ENCODE assay signal across 1 cellular context in genomic region chr16:19555186-19555937, GRCh38.
TF ChIP-seq lines count a peak whose summit lies in the region.

TSS of gene VPS35L (plus strand) at chr16:19555703. CDS start at chr16:19555730, 27 bp downstream.

TF ChIP-seq in GM12878, 131 proteins besides CTCF, POLR2A, EP300 and RAD21 (continued from another document):
- TF ChIP-seq ATF7 (IDR thresholded peaks at IDR 0.05; ENCODE audit: low read depth) = no peak; the same call in 1 of the 2 replicates
- no peak for TF ChIP-seq CBX3 (IDR thresholded peaks at IDR 0.05; ENCODE audit: borderline replicate concordance, low read depth)
- no peak for TF ChIP-seq EGR1 (IDR thresholded peaks at IDR 0.05; ENCODE audit: borderline replicate concordance in 1 of 2, low read depth in 2 of 2, low read length in 2 of 2)
- TF ChIP-seq, protein P1, sequence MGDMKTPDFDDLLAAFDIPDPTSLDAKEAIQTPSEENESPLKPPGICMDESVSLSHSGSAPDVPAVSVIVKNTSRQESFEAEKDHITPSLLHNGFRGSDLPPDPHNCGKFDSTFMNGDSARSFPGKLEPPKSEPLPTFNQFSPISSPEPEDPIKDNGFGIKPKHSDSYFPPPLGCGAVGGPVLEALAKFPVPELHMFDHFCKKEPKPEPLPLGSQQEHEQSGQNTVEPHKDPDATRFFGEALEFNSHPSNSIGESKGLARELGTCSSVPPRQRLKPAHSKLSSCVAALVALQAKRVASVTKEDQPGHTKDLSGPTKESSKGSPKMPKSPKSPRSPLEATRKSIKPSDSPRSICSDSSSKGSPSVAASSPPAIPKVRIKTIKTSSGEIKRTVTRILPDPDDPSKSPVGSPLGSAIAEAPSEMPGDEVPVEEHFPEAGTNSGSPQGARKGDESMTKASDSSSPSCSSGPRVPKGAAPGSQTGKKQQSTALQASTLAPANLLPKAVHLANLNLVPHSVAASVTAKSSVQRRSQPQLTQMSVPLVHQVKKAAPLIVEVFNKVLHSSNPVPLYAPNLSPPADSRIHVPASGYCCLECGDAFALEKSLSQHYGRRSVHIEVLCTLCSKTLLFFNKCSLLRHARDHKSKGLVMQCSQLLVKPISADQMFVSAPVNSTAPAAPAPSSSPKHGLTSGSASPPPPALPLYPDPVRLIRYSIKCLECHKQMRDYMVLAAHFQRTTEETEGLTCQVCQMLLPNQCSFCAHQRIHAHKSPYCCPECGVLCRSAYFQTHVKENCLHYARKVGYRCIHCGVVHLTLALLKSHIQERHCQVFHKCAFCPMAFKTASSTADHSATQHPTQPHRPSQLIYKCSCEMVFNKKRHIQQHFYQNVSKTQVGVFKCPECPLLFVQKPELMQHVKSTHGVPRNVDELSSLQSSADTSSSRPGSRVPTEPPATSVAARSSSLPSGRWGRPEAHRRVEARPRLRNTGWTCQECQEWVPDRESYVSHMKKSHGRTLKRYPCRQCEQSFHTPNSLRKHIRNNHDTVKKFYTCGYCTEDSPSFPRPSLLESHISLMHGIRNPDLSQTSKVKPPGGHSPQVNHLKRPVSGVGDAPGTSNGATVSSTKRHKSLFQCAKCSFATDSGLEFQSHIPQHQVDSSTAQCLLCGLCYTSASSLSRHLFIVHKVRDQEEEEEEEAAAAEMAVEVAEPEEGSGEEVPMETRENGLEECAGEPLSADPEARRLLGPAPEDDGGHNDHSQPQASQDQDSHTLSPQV (IDR thresholded peaks at IDR 0.05) = no peak
- no peak; the same call in 1 of the 2 replicates for TF ChIP-seq SMAD5 (IDR thresholded peaks at IDR 0.05; ENCODE audit: low read depth)
- TF ChIP-seq TCF3 (IDR thresholded peaks at IDR 0.05; ENCODE audit: borderline replicate concordance, insufficient read depth, low read depth, low read length) = 0 out of 2 replicates have a peak, but pooled peaks have one; percentile 8
- TF ChIP-seq NR2F1 (conservative IDR thresholded peaks at IDR 0.05) = peak; percentile 61
- TF ChIP-seq MEF2A (IDR thresholded peaks at IDR 0.05; ENCODE audit: insufficient read depth, low read depth, low read length) = 0 out of 2 replicates have a peak, but pooled peaks have one; percentile 27
- no peak; a peak in 1 of 4 replicates for TF ChIP-seq SRF (IDR thresholded peaks at IDR 0.05; ENCODE audit: low read depth in 2 of 2, low read length in 2 of 2)
- TF ChIP-seq, protein P2, sequence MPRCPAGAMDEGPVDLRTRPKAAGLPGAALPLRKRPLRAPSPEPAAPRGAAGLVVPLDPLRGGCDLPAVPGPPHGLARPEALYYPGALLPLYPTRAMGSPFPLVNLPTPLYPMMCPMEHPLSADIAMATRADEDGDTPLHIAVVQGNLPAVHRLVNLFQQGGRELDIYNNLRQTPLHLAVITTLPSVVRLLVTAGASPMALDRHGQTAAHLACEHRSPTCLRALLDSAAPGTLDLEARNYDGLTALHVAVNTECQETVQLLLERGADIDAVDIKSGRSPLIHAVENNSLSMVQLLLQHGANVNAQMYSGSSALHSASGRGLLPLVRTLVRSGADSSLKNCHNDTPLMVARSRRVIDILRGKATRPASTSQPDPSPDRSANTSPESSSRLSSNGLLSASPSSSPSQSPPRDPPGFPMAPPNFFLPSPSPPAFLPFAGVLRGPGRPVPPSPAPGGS (IDR thresholded peaks at IDR 0.05; ENCODE audit: borderline replicate concordance, insufficient read depth, low read depth, low read length, poor library complexity, severe bottlenecking) = peak; percentile 33
